In genomic region chr17:45149669-45150603, GRCh38 we compare ENCODE assay signal across 8 cellular contexts. TPM values are rescaled to one million over a fixed set of nuclear protein-coding genes. Genes with fewer than 3 reads are reported as not detected.
DNase-seq lines count a peak whose midpoint lies in the region; ATAC-seq and TF ChIP-seq lines count a peak whose summit lies in the region.

No MANE protein-coding gene starts in this region.

- peaks cover 37% of the 10 kb centered on the region for H3K36me3 Mint-ChIP-seq in activated CD4-positive, alpha-beta T cell treated with anti-CD3 and anti-CD28 coated beads for 36 hours (ENCODE audit: low read depth)
- no peaks in the 10 kb centered on the region for H3K36me3 Mint-ChIP-seq in neural crest cell (ENCODE audit: low read depth)

- no peaks in the 10 kb centered on the region for H3K27me3 Mint-ChIP-seq in activated CD4-positive, alpha-beta T cell treated with anti-CD3 and anti-CD28 coated beads for 36 hours
- H3K27me3 Mint-ChIP-seq in neural crest cell (ENCODE audit: low read depth), result peaks cover 17% of the 10 kb centered on the region

- ATAC-seq in activated CD4-positive, alpha-beta T cell treated with anti-CD3 and anti-CD28 coated beads for 36 hours, result no peak
- ATAC-seq in GM21423 (IDR thresholded peaks at IDR 0.05; ENCODE audit: unreplicated experiment), result no peak

- peak overlapping the region; percentile 100 for H3K27ac Mint-ChIP-seq in activated CD4-positive, alpha-beta T cell treated with anti-CD3 and anti-CD28 coated beads for 36 hours
- H3K27ac Mint-ChIP-seq in neural crest cell (ENCODE audit: unreplicated experiment), result peak overlapping the region; percentile 99

- TF ChIP-seq CTCF in foreskin fibroblast (IDR thresholded peaks at IDR 0.05; ENCODE audit: low read depth, low read length) (no peak), neural crest cell (conservative IDR thresholded peaks at IDR 0.05) (no peak)

- no peaks in the 10 kb centered on the region for H3K9me3 Mint-ChIP-seq in activated CD4-positive, alpha-beta T cell treated with anti-CD3 and anti-CD28 coated beads for 36 hours (ENCODE audit: low read depth)
- no peaks in the 10 kb centered on the region for H3K9me3 Mint-ChIP-seq in neural crest cell

- intact Hi-C loops in activated CD4-positive, alpha-beta T cell treated with anti-CD3 and anti-CD28 coated beads for 36 hours (cut with DNase I, micrococcal nuclease), result loop anchor here (1.0 to 5.0 kb wide), 5 partner anchors 23 to 963 kb away; partner anchors contain the start of genes NMT1 (in 1 of the 2) and TMUB2 (in 1 of the 2)

- H3K4me3 Mint-ChIP-seq in activated CD4-positive, alpha-beta T cell treated with anti-CD3 and anti-CD28 coated beads for 36 hours, result peak overlapping the region; percentile 99
- peak overlapping the region; percentile 95 for H3K4me3 Mint-ChIP-seq in neural crest cell

- POLR2A ChIA-PET in activated CD4-positive, alpha-beta T cell treated with anti-CD3 and anti-CD28 coated beads for 36 hours (lab: Charles Lee), result interaction anchor here (0.6 to 6.5 kb wide), 25 partner anchors 10 to 169 kb away, joined by 3 to 247 read pairs (median 9); partner anchors contain the start of genes ACBD4, FMNL1, HEXIM2 and MAP3K14

- H3K4me3 ChIP-seq in foreskin fibroblast (ENCODE audit: low read depth in 1 of 2, low read length in 2 of 2), result peak overlapping the region; percentile 85 to 99

- peaks cover 31% of the 10 kb centered on the region for H3K4me1 Mint-ChIP-seq in activated CD4-positive, alpha-beta T cell treated with anti-CD3 and anti-CD28 coated beads for 36 hours
- peaks cover 56% of the 10 kb centered on the region for H3K4me1 Mint-ChIP-seq in neural crest cell

- CTCF ChIA-PET in activated CD4-positive, alpha-beta T cell treated with anti-CD3 and anti-CD28 coated beads for 36 hours (lab: Charles Lee), result interaction anchor here (0.6 to 10.0 kb wide), 22 partner anchors 9 to 181 kb away, joined by 3 to 222 read pairs (median 5); partner anchors contain the start of genes ACBD4, HEXIM2, NMT1 and PLCD3

- DNase-seq in activated CD4-positive, alpha-beta T cell treated with anti-CD3 and anti-CD28 coated beads for 36 hours, result peak; percentile 70
- DNase-seq in activated CD4-positive, alpha-beta T cell treated with anti-CD3 and anti-CD28 coated beads for 1 hour, result no peak
- DNase-seq in NCI-H69 (lab: John Stamatoyannopoulos, UW) (peak; percentile 73), foreskin fibroblast (peak in 1 of 2 donors; percentile 80), neural crest cell (ENCODE audit: low read depth, low spot score) (no peak), iPS-NIHi7 (ENCODE audit: extremely low spot score) (no peak)
- DNase-seq in activated naive CD4-positive, alpha-beta T cell treated with Interleukin-2 at 50 U/mL for 16 hours, result peak; percentile 47

RNA-seq across cellular contexts. Expression of gene HEXIM1, which starts 1.7 kb away (rescaled TPM):
- 10 to 100 TPM; 27.1 to 27.3 TPM for total RNA-seq in activated CD4-positive, alpha-beta T cell treated with anti-CD3 and anti-CD28 coated beads for 36 hours
- total RNA-seq in neural crest cell, result 28.9 and 29.5 TPM in 2 replicates

RNA-seq across cellular contexts. Expression of gene HEXIM2, which starts 11.7 kb away (rescaled TPM):
- 1 to 10 TPM; 3.9 to 4.6 TPM for total RNA-seq in activated CD4-positive, alpha-beta T cell treated with anti-CD3 and anti-CD28 coated beads for 36 hours
- 9.5 and 10.4 TPM in 2 replicates for total RNA-seq in neural crest cell

RNA-seq across cellular contexts. Expression of gene ACBD4, which starts 14.4 kb away (rescaled TPM):
- total RNA-seq in activated CD4-positive, alpha-beta T cell treated with anti-CD3 and anti-CD28 coated beads for 36 hours, result 10 to 100 TPM; 12.7 to 13.4 TPM
- 5.4 and 5.5 TPM in 2 replicates for total RNA-seq in neural crest cell

RNA-seq across cellular contexts. Expression of gene PLCD3, which starts 17.6 kb away (rescaled TPM):
- total RNA-seq in activated CD4-positive, alpha-beta T cell treated with anti-CD3 and anti-CD28 coated beads for 36 hours, result 1 to 10 TPM; 2.9 to 3.4 TPM
- total RNA-seq in neural crest cell, result 34.2 and 36.5 TPM in 2 replicates

Comparison
In these comparisons a context has a peak if more than half of its experiments do, and no peak if none do; other contexts are left out.
1. DNase-seq: peak in activated CD4-positive, alpha-beta T cell treated with anti-CD3 and anti-CD28 coated beads for 36 hours (single experiment), NCI-H69 (single experiment) and activated naive CD4-positive, alpha-beta T cell treated with Interleukin-2 at 50 U/mL for 16 hours (single experiment); none in activated CD4-positive, alpha-beta T cell treated with anti-CD3 and anti-CD28 coated beads for 1 hour (single experiment), neural crest cell (single experiment) and iPS-NIHi7 (single experiment).